In genomic region chr20:12925863-12926547, GRCh38 we compare ENCODE assay signal across 1 cellular context.
TF ChIP-seq lines count a peak whose summit lies in the region.

No MANE protein-coding gene starts in this region.

TF ChIP-seq in GM23338, 12 proteins besides CTCF, POLR2A, EP300 and RAD21:
- TF ChIP-seq CREB1 (CRISPR knock-in tag; IDR thresholded peaks at IDR 0.05; ENCODE audit: low read depth) (no peak), STAT1 (IDR thresholded peaks at IDR 0.05; ENCODE audit: unreplicated experiment) (no peak)
